In the genomic region with DNA sequence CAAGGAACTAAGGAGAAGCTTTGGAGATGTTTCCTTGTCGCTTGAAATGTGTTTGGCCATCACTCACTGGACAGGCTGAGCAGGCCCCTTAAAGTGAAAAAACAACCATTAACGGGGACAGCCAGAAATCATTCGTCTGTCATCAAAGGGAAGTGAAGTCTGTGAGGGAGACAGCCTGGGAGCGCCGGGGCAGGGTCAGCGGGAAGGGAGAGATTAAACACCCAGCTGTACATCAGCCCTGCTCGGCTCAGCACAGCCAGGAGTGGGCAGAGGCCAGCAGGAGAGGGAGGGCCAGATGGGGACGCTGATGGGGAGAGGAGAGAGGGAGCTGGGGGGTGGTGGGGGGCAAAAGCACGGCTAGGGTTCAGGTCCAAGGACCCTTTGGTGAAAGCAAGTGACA, we compare ENCODE assay signal across 22 cellular contexts.
"Had no signal": no experiment of that assay in that cellular context is flagged by ENCODE, and none has a peak within 500 bp of the region (broad histone marks: within the 10 kb centered on the region; RNA-seq: fewer than 3 reads in every experiment).

No MANE protein-coding gene starts in this region.

- H3K36me3 Mint-ChIP-seq: activated naive CD4-positive, alpha-beta T cell treated with anti-CD3 and anti-CD28 coated beads, Interleukin-2, amount 10 ng/mL, durations not matched to agents 7 days and 5 days; activated naive CD8-positive, alpha-beta T cell treated with anti-CD3 and anti-CD28 coated beads for 36 hours had no signal

- H3K9me3 Mint-ChIP-seq: activated CD8-positive, alpha-beta T cell treated with anti-CD3 and anti-CD28 coated beads for 36 hours; activated naive CD4-positive, alpha-beta T cell treated with anti-CD3 and anti-CD28 coated beads, Interleukin-2, amount 10 ng/mL, durations not matched to agents 7 days and 5 days; activated naive CD8-positive, alpha-beta T cell treated with anti-CD3 and anti-CD28 coated beads for 36 hours; activated T-cell treated with anti-CD3 and anti-CD28 coated beads, Interleukin-2, amount 50 U/mL, for 72 hours; activated T-helper 2 cell treated with anti-CD3 and anti-CD28 coated beads, Interferon-gamma antibody, Interleukin-2, Interleukin-4, amounts not matched to agents 10 μg/mL and 5 μg/mL and 100 μg/mL, durations not matched to agents 14 hours and 24 hours and 36 hours had no signal

- H3K27ac Mint-ChIP-seq: activated CD8-positive, alpha-beta T cell treated with anti-CD3 and anti-CD28 coated beads for 36 hours; activated naive CD4-positive, alpha-beta T cell treated with anti-CD3 and anti-CD28 coated beads, Interleukin-2, amount 10 ng/mL, durations not matched to agents 7 days and 5 days; activated naive CD8-positive, alpha-beta T cell treated with anti-CD3 and anti-CD28 coated beads for 36 hours; activated T-cell treated with anti-CD3 and anti-CD28 coated beads, Interleukin-2, amount 50 U/mL, for 72 hours; activated T-helper 2 cell treated with anti-CD3 and anti-CD28 coated beads, Interferon-gamma antibody, Interleukin-2, Interleukin-4, amounts not matched to agents 10 μg/mL and 5 μg/mL and 100 μg/mL, durations not matched to agents 14 hours and 24 hours and 36 hours had no signal

- H3K27me3 Mint-ChIP-seq: activated CD8-positive, alpha-beta T cell treated with anti-CD3 and anti-CD28 coated beads for 36 hours; activated naive CD8-positive, alpha-beta T cell treated with anti-CD3 and anti-CD28 coated beads for 36 hours had no signal

- ATAC-seq: activated CD8-positive, alpha-beta T cell treated with anti-CD3 and anti-CD28 coated beads for 36 hours; activated T-cell treated with anti-CD3 and anti-CD28 coated beads, Interleukin-2, amount 50 U/mL, for 72 hours had no signal

- DNase-seq: activated CD4-positive, alpha-beta T cell treated with anti-CD3 and anti-CD28 coated beads, Interleukin-2, amount 50 U/mL, for 1 hour; activated CD4-positive, CD25-positive, alpha-beta regulatory T cell; activated CD8-positive, alpha-beta memory T cell treated with anti-CD3 and anti-CD28 coated beads, Interleukin-2, amount 50 U/mL, for 4 hours; activated CD8-positive, alpha-beta T cell treated with anti-CD3 and anti-CD28 coated beads for 36 hours; activated gamma-delta T cell treated with Interleukin-2 at 50 U/mL for 16 hours; activated naive CD4-positive, alpha-beta T cell treated with anti-CD3 and anti-CD28 coated beads, Interleukin-2, amount 10 ng/mL, durations not matched to agents 7 days and 5 days; activated naive CD8-positive, alpha-beta T cell treated with anti-CD3 and anti-CD28 coated beads for 36 hours; activated T-cell treated with anti-CD3 and anti-CD28 coated beads, Interleukin-2, amount 50 U/mL, for 72 hours; brain microvascular endothelial cell; IMR-90; Kasumi-1; KBM-7; NCI-H1105 treated with DMSO at 0.1 percent for 48 hours; NCI-H1436 treated with DMSO at 0.1 percent for 48 hours; NCI-H187; NCI-H2081; NCI-H510A treated with DMSO at 0.1 percent for 48 hours; NCI-H748 treated with DMSO at 0.1 percent for 48 hours; SJCRH30; T-helper 2 cell; T1000 had no signal

- H3K4me3 Mint-ChIP-seq: activated CD8-positive, alpha-beta T cell treated with anti-CD3 and anti-CD28 coated beads for 36 hours; activated naive CD4-positive, alpha-beta T cell treated with anti-CD3 and anti-CD28 coated beads, Interleukin-2, amount 10 ng/mL, durations not matched to agents 7 days and 5 days; activated naive CD8-positive, alpha-beta T cell treated with anti-CD3 and anti-CD28 coated beads for 36 hours; activated T-cell treated with anti-CD3 and anti-CD28 coated beads, Interleukin-2, amount 50 U/mL, for 72 hours had no signal

- H3K4me1 Mint-ChIP-seq: activated naive CD4-positive, alpha-beta T cell treated with anti-CD3 and anti-CD28 coated beads, Interleukin-2, amount 10 ng/mL, durations not matched to agents 7 days and 5 days had no signal
